ENCODE assay signal across 1 cellular context in genomic region chr12:110035534-110036104, GRCh38.
A peak's percentile ranks its signal among the peaks of the same experiment; 100 is the strongest.
TF ChIP-seq lines count a peak whose summit lies in the region.

No MANE protein-coding gene starts in this region.

TF ChIP-seq in HepG2, 621 proteins besides CTCF, POLR2A, EP300 and RAD21 (continued from another document and continues in another):
- TF ChIP-seq, protein P1, sequence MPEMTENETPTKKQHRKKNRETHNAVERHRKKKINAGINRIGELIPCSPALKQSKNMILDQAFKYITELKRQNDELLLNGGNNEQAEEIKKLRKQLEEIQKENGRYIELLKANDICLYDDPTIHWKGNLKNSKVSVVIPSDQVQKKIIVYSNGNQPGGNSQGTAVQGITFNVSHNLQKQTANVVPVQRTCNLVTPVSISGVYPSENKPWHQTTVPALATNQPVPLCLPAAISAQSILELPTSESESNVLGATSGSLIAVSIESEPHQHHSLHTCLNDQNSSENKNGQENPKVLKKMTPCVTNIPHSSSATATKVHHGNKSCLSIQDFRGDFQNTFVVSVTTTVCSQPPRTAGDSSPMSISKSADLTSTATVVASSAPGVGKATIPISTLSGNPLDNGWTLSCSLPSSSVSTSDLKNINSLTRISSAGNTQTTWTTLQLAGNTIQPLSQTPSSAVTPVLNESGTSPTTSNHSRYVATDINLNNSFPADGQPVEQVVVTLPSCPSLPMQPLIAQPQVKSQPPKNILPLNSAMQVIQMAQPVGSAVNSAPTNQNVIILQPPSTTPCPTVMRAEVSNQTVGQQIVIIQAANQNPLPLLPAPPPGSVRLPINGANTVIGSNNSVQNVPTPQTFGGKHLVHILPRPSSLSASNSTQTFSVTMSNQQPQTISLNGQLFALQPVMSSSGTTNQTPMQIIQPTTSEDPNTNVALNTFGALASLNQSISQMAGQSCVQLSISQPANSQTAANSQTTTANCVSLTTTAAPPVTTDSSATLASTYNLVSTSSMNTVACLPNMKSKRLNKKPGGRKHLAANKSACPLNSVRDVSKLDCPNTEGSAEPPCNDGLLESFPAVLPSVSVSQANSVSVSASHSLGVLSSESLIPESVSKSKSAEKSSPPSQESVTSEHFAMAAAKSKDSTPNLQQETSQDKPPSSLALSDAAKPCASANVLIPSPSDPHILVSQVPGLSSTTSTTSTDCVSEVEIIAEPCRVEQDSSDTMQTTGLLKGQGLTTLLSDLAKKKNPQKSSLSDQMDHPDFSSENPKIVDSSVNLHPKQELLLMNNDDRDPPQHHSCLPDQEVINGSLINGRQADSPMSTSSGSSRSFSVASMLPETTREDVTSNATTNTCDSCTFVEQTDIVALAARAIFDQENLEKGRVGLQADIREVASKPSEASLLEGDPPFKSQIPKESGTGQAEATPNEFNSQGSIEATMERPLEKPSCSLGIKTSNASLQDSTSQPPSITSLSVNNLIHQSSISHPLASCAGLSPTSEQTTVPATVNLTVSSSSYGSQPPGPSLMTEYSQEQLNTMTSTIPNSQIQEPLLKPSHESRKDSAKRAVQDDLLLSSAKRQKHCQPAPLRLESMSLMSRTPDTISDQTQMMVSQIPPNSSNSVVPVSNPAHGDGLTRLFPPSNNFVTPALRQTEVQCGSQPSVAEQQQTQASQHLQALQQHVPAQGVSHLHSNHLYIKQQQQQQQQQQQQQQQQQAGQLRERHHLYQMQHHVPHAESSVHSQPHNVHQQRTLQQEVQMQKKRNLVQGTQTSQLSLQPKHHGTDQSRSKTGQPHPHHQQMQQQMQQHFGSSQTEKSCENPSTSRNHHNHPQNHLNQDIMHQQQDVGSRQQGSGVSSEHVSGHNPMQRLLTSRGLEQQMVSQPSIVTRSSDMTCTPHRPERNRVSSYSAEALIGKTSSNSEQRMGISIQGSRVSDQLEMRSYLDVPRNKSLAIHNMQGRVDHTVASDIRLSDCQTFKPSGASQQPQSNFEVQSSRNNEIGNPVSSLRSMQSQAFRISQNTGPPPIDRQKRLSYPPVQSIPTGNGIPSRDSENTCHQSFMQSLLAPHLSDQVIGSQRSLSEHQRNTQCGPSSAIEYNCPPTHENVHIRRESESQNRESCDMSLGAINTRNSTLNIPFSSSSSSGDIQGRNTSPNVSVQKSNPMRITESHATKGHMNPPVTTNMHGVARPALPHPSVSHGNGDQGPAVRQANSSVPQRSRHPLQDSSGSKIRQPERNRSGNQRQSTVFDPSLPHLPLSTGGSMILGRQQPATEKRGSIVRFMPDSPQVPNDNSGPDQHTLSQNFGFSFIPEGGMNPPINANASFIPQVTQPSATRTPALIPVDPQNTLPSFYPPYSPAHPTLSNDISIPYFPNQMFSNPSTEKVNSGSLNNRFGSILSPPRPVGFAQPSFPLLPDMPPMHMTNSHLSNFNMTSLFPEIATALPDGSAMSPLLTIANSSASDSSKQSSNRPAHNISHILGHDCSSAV (CRISPR knock-in tag; IDR thresholded peaks at IDR 0.05; ENCODE audit: borderline replicate concordance) = no peak
- TF ChIP-seq ZNF264 (CRISPR knock-in tag; IDR thresholded peaks at IDR 0.05) = peak; percentile 88
- peak; percentile 87 for TF ChIP-seq FOXO1 (CRISPR knock-in tag; IDR thresholded peaks at IDR 0.05)
- TF ChIP-seq NRL (CRISPR knock-in tag; IDR thresholded peaks at IDR 0.05; ENCODE audit: borderline replicate concordance) = no peak
- no peak for TF ChIP-seq TOPORS (CRISPR knock-in tag; IDR thresholded peaks at IDR 0.05)
- no peak for TF ChIP-seq SP2 (CRISPR knock-in tag; IDR thresholded peaks at IDR 0.05)
- TF ChIP-seq CBX1 (IDR thresholded peaks at IDR 0.05; ENCODE audit: low read depth) = no peak
- TF ChIP-seq SNAPC2 (CRISPR knock-in tag; IDR thresholded peaks at IDR 0.05) = no peak
- TF ChIP-seq NR3C1 (CRISPR knock-in tag; IDR thresholded peaks at IDR 0.05) = no peak
- TF ChIP-seq, protein P2, sequence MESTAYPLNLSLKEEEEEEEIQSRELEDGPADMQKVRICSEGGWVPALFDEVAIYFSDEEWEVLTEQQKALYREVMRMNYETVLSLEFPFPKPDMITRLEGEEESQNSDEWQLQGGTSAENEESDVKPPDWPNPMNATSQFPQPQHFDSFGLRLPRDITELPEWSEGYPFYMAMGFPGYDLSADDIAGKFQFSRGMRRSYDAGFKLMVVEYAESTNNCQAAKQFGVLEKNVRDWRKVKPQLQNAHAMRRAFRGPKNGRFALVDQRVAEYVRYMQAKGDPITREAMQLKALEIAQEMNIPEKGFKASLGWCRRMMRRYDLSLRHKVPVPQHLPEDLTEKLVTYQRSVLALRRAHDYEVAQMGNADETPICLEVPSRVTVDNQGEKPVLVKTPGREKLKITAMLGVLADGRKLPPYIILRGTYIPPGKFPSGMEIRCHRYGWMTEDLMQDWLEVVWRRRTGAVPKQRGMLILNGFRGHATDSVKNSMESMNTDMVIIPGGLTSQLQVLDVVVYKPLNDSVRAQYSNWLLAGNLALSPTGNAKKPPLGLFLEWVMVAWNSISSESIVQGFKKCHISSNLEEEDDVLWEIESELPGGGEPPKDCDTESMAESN (CRISPR knock-in tag; conservative IDR thresholded peaks at IDR 0.05) = no peak
- TF ChIP-seq CBFB (CRISPR knock-in tag; IDR thresholded peaks at IDR 0.05) = no peak
- TF ChIP-seq MIER2 (CRISPR knock-in tag; IDR thresholded peaks at IDR 0.05) = no peak
- TF ChIP-seq DNMT3B (CRISPR knock-in tag; conservative IDR thresholded peaks at IDR 0.05) = no peak
- TF ChIP-seq, protein P3, sequence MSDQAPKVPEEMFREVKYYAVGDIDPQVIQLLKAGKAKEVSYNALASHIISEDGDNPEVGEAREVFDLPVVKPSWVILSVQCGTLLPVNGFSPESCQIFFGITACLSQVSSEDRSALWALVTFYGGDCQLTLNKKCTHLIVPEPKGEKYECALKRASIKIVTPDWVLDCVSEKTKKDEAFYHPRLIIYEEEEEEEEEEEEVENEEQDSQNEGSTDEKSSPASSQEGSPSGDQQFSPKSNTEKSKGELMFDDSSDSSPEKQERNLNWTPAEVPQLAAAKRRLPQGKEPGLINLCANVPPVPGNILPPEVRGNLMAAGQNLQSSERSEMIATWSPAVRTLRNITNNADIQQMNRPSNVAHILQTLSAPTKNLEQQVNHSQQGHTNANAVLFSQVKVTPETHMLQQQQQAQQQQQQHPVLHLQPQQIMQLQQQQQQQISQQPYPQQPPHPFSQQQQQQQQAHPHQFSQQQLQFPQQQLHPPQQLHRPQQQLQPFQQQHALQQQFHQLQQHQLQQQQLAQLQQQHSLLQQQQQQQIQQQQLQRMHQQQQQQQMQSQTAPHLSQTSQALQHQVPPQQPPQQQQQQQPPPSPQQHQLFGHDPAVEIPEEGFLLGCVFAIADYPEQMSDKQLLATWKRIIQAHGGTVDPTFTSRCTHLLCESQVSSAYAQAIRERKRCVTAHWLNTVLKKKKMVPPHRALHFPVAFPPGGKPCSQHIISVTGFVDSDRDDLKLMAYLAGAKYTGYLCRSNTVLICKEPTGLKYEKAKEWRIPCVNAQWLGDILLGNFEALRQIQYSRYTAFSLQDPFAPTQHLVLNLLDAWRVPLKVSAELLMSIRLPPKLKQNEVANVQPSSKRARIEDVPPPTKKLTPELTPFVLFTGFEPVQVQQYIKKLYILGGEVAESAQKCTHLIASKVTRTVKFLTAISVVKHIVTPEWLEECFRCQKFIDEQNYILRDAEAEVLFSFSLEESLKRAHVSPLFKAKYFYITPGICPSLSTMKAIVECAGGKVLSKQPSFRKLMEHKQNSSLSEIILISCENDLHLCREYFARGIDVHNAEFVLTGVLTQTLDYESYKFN (CRISPR knock-in tag; conservative IDR thresholded peaks at IDR 0.05) = peak; percentile 91
- no peak for TF ChIP-seq ZNF556 (CRISPR knock-in tag; IDR thresholded peaks at IDR 0.05; ENCODE audit: borderline replicate concordance)
- no peak for TF ChIP-seq ZNF619 (CRISPR knock-in tag; IDR thresholded peaks at IDR 0.05)
- peak; percentile 70; the same call in 1 of the 2 replicates for TF ChIP-seq TFE3 (CRISPR knock-in tag; IDR thresholded peaks at IDR 0.05)
- TF ChIP-seq ZNF281 (CRISPR knock-in tag; IDR thresholded peaks at IDR 0.05; ENCODE audit: borderline replicate concordance) = no peak
- no peak for TF ChIP-seq FOXM1 (CRISPR knock-in tag; IDR thresholded peaks at IDR 0.05)
- TF ChIP-seq, protein P4, sequence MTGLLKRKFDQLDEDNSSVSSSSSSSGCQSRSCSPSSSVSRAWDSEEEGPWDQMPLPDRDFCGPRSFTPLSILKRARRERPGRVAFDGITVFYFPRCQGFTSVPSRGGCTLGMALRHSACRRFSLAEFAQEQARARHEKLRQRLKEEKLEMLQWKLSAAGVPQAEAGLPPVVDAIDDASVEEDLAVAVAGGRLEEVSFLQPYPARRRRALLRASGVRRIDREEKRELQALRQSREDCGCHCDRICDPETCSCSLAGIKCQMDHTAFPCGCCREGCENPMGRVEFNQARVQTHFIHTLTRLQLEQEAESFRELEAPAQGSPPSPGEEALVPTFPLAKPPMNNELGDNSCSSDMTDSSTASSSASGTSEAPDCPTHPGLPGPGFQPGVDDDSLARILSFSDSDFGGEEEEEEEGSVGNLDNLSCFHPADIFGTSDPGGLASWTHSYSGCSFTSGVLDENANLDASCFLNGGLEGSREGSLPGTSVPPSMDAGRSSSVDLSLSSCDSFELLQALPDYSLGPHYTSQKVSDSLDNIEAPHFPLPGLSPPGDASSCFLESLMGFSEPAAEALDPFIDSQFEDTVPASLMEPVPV (CRISPR knock-in tag; IDR thresholded peaks at IDR 0.05) = no peak
- TF ChIP-seq ZNF234 (CRISPR knock-in tag; conservative IDR thresholded peaks at IDR 0.05) = no peak
- TF ChIP-seq ZNF142 (CRISPR knock-in tag; IDR thresholded peaks at IDR 0.05) = no peak; the same call in 1 of the 2 replicates
- no peak for TF ChIP-seq HNRNPLL (IDR thresholded peaks at IDR 0.05; ENCODE audit: low read depth, low read length, poor library complexity, severe bottlenecking)
- no peak for TF ChIP-seq XRCC5 (optimal IDR thresholded peaks at IDR 0.05; ENCODE audit: low read length)
